23 cellular contexts compared by ENCODE assay signal in the genomic region with DNA sequence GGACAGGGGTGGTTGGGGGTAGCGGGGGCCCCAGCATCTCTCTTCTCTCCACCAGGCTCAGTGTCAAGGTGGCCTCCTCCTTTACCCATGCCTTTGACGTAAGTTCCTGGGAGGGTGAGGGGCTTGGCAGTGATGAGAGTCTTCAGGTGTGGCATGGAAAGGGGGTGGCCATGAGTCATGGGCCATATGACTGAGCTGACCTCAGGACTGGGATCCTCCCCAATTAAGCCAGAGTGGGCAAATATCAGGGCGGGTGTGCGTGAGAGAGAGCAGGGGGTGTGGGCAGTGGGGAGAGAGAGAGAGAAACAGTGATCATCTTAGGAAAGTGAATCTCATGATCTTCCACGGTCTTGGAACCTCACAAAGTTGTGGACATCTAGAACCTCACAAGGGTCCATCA. TPM values are rescaled to one million over a fixed set of nuclear protein-coding genes. Genes with fewer than 3 reads are reported as not detected.
"Had no signal": no experiment of that assay in that cellular context is flagged by ENCODE, and none has a peak within 500 bp of the region (broad histone marks: within the 10 kb centered on the region; RNA-seq: fewer than 3 reads in every experiment).

No MANE protein-coding gene starts in this region.

- H3K27ac ChIP-seq: HL-60 had no signal

- H3K9me3 ChIP-seq: MG63, SK-N-SH had no signal

- H3K36me3 ChIP-seq: MG63 had no signal

- H3K27me3 ChIP-seq: MG63 had no signal

- H3K4me3 ChIP-seq: MG63 had no signal

- DNase-seq: KBM-7, MG63, NCI-H1092, NCI-H1105 treated with DMSO at 0.1 percent for 48 hours, NCI-H1417 treated with DMSO at 0.1 percent for 48 hours, NCI-H146, NCI-H1694 treated with DMSO at 0.1 percent for 48 hours, NCI-H1930, NCI-H2081, NCI-H2107, NCI-H2227 treated with DMSO at 0.1 percent for 48 hours, NCI-H446, NCI-H510A, NCI-H524 treated with DMSO at 0.1 percent for 48 hours, NCI-H69, NCI-H774, Right ventricle myocardium superior, RPMI8226, SK-N-SH, SW 1271 had no signal

RNA-seq across cellular contexts. Expression of a gene that starts 8.2 kb away (rescaled TPM):
- total RNA-seq: LHCN-M2, Right ventricle myocardium superior, SK-MEL-5 had no signal
- polyA plus RNA-seq: SK-N-SH had no signal

RNA-seq across cellular contexts. Expression of a gene that starts 17.5 kb away (rescaled TPM):
- total RNA-seq: LHCN-M2, Right ventricle myocardium superior, SK-MEL-5 had no signal
- polyA plus RNA-seq: SK-N-SH had no signal

RNA-seq across cellular contexts. Expression of a gene that starts 39.8 kb away (rescaled TPM):
- total RNA-seq: LHCN-M2, Right ventricle myocardium superior, SK-MEL-5 had no signal
- polyA plus RNA-seq: SK-N-SH had no signal
